12 cellular contexts compared by ENCODE assay signal in genomic region chr12:107405436-107405835, GRCh38.
DNase-seq lines count a peak whose midpoint lies in the region; ATAC-seq lines count a peak whose summit lies in the region.
"Had no signal": no experiment of that assay in that cellular context is flagged by ENCODE, and none has a peak within 500 bp of the region (broad histone marks: within the 10 kb centered on the region; RNA-seq: fewer than 3 reads in every experiment).

No MANE protein-coding gene starts in this region.

- DNase-seq in Right ventricle myocardium superior (peak; percentile 74), cardiac septum (ENCODE audit: low spot score) (no peak), anterior cingulate cortex (lab: John Stamatoyannopoulos, UW) (peak in 40 of 58 donors; percentile 2 to 73 (median 34)), hypothalamus (lab: John Stamatoyannopoulos, UW) (peak in 33 of 51 donors; percentile 4 to 72 (median 31)), T-helper 2 cell (no peak), AML-193 (lab: John Stamatoyannopoulos, UW) (no peak), immature natural killer cell (no peak)
- DNase-seq: occipital lobe had no signal

- peak; percentile 93 for ATAC-seq in Right ventricle myocardium superior (ENCODE audit: poor library complexity)
- ATAC-seq in HG03565 (IDR thresholded peaks at IDR 0.05; ENCODE audit: unreplicated experiment): no peak

- intact Hi-C loops in Right ventricle myocardium superior (cut with DNase I) (loop anchor here (10.0 kb wide), 1 partner anchor 199 kb away; no protein-coding TSS in a partner anchor), cardiac septum (cut with DNase I) (loop anchor here (10.0 kb wide), 1 partner anchor 271 kb away; no protein-coding TSS in a partner anchor)

- H3K36me3 Mint-ChIP-seq in immature natural killer cell: peaks cover 0 to 2% (median 0%) of the 10 kb centered on the region in 3 donors
- H3K36me3 Mint-ChIP-seq: activated CD8-positive, alpha-beta memory T cell treated with anti-CD3 and anti-CD28 coated beads, Interleukin-2, amount 10 ng/mL, durations not matched to agents 7 days and 5 days had no signal

- H3K27ac Mint-ChIP-seq in immature natural killer cell: no peak overlapping the region
- H3K27ac Mint-ChIP-seq: activated CD8-positive, alpha-beta memory T cell treated with anti-CD3 and anti-CD28 coated beads, Interleukin-2, amount 10 ng/mL, durations not matched to agents 7 days and 5 days; activated naive CD8-positive, alpha-beta T cell treated with anti-CD3 and anti-CD28 coated beads, Interleukin-2, amount 50 U/mL, for 24 hours; activated T-helper 2 cell treated with anti-CD3 and anti-CD28 coated beads, Interferon-gamma antibody, Interleukin-2, Interleukin-4, amounts not matched to agents 10 μg/mL and 5 μg/mL and 100 μg/mL, durations not matched to agents 14 hours and 24 hours and 36 hours had no signal

- no peaks in the 10 kb centered on the region for H3K9me3 Mint-ChIP-seq in immature natural killer cell
- H3K9me3 Mint-ChIP-seq: activated naive CD8-positive, alpha-beta T cell treated with anti-CD3 and anti-CD28 coated beads, Interleukin-2, amount 50 U/mL, for 24 hours; activated T-helper 2 cell treated with anti-CD3 and anti-CD28 coated beads, Interferon-gamma antibody, Interleukin-2, Interleukin-4, amounts not matched to agents 10 μg/mL and 5 μg/mL and 100 μg/mL, durations not matched to agents 14 hours and 24 hours and 36 hours had no signal

- no peak overlapping the region for H3K4me3 Mint-ChIP-seq in immature natural killer cell
- H3K4me3 Mint-ChIP-seq: activated CD8-positive, alpha-beta memory T cell treated with anti-CD3 and anti-CD28 coated beads, Interleukin-2, amount 10 ng/mL, durations not matched to agents 7 days and 5 days; activated naive CD8-positive, alpha-beta T cell treated with anti-CD3 and anti-CD28 coated beads, Interleukin-2, amount 50 U/mL, for 24 hours had no signal

- H3K27me3 Mint-ChIP-seq in immature natural killer cell (ENCODE audit: low read depth in 3 of 3): peaks cover 0 to 5% (median 0%) of the 10 kb centered on the region in 3 donors
- H3K27me3 Mint-ChIP-seq: activated CD8-positive, alpha-beta memory T cell treated with anti-CD3 and anti-CD28 coated beads, Interleukin-2, amount 10 ng/mL, durations not matched to agents 7 days and 5 days; activated naive CD8-positive, alpha-beta T cell treated with anti-CD3 and anti-CD28 coated beads, Interleukin-2, amount 50 U/mL, for 24 hours had no signal

- peaks cover under 1 to 9% of the 10 kb centered on the region in 2 donors for H3K4me1 Mint-ChIP-seq in immature natural killer cell

Comparison
In these comparisons a context has a peak if more than half of its experiments do, and no peak if none do; other contexts are left out.
1. DNase-seq: peak in Right ventricle myocardium superior (single experiment), anterior cingulate cortex (40 of 58) and hypothalamus (33 of 51); none in cardiac septum (single experiment), T-helper 2 cell (0 of 5), AML-193 (0 of 2) and immature natural killer cell (0 of 3).